In the genomic region with DNA sequence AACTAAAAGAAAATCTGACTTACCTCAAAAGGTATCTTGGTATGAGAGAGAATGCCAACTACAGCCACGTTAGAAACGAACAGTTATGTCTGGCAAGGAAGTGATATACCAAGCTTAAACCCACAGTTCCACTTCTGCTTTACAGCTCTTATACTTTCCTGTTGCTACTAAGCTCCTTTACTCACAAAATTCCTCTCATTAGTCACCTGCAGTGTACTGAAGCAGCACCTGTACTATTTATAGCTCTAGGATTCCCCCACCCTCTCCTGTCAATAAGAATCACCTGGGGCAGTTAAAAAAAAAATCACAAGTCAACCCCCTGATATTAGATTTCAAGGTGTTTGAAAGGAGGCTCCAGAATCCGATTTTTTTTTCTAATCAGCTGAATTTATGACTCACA, we compare ENCODE assay signal across 9 cellular contexts. TPM values are rescaled to one million over a fixed set of nuclear protein-coding genes. Genes with fewer than 3 reads are reported as not detected.
DNase-seq lines count a peak whose midpoint lies in the region; ATAC-seq and TF ChIP-seq lines count a peak whose summit lies in the region.
"Had no signal": no experiment of that assay in that cellular context is flagged by ENCODE, and none has a peak within 500 bp of the region (broad histone marks: within the 10 kb centered on the region; RNA-seq: fewer than 3 reads in every experiment).

No MANE protein-coding gene starts in this region.

- H3K27me3 Mint-ChIP-seq in neural progenitor cell (ENCODE audit: insufficient read depth, low read depth) = peaks cover 7% of the 10 kb centered on the region
- H3K27me3 Mint-ChIP-seq in activated naive CD4-positive, alpha-beta T cell treated with anti-CD3 and anti-CD28 coated beads, Interleukin-2, amount 10 ng/mL, durations not matched to agents 7 days and 5 days = peaks cover 58% of the 10 kb centered on the region

- H3K27ac ChIP-seq in OCI-LY3 (ENCODE audit: low read length) (peak overlapping the region; percentile 93), neural progenitor cell (no peak overlapping the region)

- H3K4me3 ChIP-seq in OCI-LY3 (ENCODE audit: low read length) (peak overlapping the region; percentile 72), neural progenitor cell (no peak overlapping the region)
- H3K4me3 ChIP-seq: MG63 had no signal

- no peaks in the 10 kb centered on the region for H3K9me3 Mint-ChIP-seq in neural progenitor cell
- no peaks in the 10 kb centered on the region for H3K9me3 Mint-ChIP-seq in activated naive CD4-positive, alpha-beta T cell treated with anti-CD3 and anti-CD28 coated beads, Interleukin-2, amount 10 ng/mL, durations not matched to agents 7 days and 5 days

- CTCF ChIA-PET in activated naive CD4-positive, alpha-beta T cell treated with anti-CD3 and anti-CD28 coated beads, Interleukin-2, amount 10 ng/mL, durations not matched to agents 7 days and 5 days (lab: Charles Lee) = interaction anchor here (0.7 to 9.5 kb wide), 11 partner anchors 9 to 247 kb away, joined by 3 to 203 read pairs (median 3); no protein-coding TSS in a partner anchor

- H3F3A ChIP-seq in neural progenitor cell (ENCODE audit: low read depth) = peaks cover 21% of the 10 kb centered on the region

- peaks cover 6% of the 10 kb centered on the region; the same call in 1 of the 2 replicates for H3K79me2 ChIP-seq in OCI-LY3 (ENCODE audit: low read length)
- H3K79me2 ChIP-seq in neural progenitor cell (ENCODE audit: low read depth) = no peaks in the 10 kb centered on the region

- peaks cover 5% of the 10 kb centered on the region for H3K4me1 Mint-ChIP-seq in neural progenitor cell
- H3K4me1 Mint-ChIP-seq in activated naive CD4-positive, alpha-beta T cell treated with anti-CD3 and anti-CD28 coated beads, Interleukin-2, amount 10 ng/mL, durations not matched to agents 7 days and 5 days = peaks cover 15% of the 10 kb centered on the region

- H3K36me3 Mint-ChIP-seq in neural progenitor cell = no peaks in the 10 kb centered on the region
- H3K36me3 Mint-ChIP-seq in activated naive CD4-positive, alpha-beta T cell treated with anti-CD3 and anti-CD28 coated beads, Interleukin-2, amount 10 ng/mL, durations not matched to agents 7 days and 5 days = no peaks in the 10 kb centered on the region

- H3K27me3 ChIP-seq in OCI-LY3 (ENCODE audit: low read depth, low read length) (peaks cover 11% of the 10 kb centered on the region), neural progenitor cell (peaks cover 39% of the 10 kb centered on the region)

- H3K36me3 ChIP-seq in OCI-LY3 (replicated peaks; ENCODE audit: low read depth, low read length) = no peaks in the 10 kb centered on the region
- no peaks in the 10 kb centered on the region for H3K36me3 ChIP-seq in neural progenitor cell
- H3K36me3 ChIP-seq: MG63 had no signal

- H3K9ac ChIP-seq in OCI-LY3 (ENCODE audit: low read length) (peak overlapping the region; percentile 63), neural progenitor cell (no peak overlapping the region)

- H2AFZ ChIP-seq in OCI-LY3 (ENCODE audit: low read depth, low read length) = no peak overlapping the region
- H2AFZ ChIP-seq in neural progenitor cell (replicated peaks) = peak overlapping the region; percentile 64

- ATAC-seq in GM18867 (IDR thresholded peaks at IDR 0.05; ENCODE audit: unreplicated experiment) = peak; percentile 52
- peak; percentile 49 for ATAC-seq in HG02870 (IDR thresholded peaks at IDR 0.05; ENCODE audit: unreplicated experiment)

- peaks cover 56% of the 10 kb centered on the region for H3K4me1 ChIP-seq in OCI-LY3 (ENCODE audit: low read length)
- H3K4me1 ChIP-seq in neural progenitor cell = peaks cover 9% of the 10 kb centered on the region

- TF ChIP-seq CTCF in OCI-LY3 (IDR thresholded peaks at IDR 0.05; ENCODE audit: low read depth, low read length) = no peak
- no peak for TF ChIP-seq CTCF in neural progenitor cell (IDR thresholded peaks at IDR 0.05)

- H3K9me3 ChIP-seq in OCI-LY3 (ENCODE audit: insufficient read depth, low read length) (no peaks in the 10 kb centered on the region), neural progenitor cell (ENCODE audit: low read depth) (no peaks in the 10 kb centered on the region)
- H3K9me3 ChIP-seq: MG63 had no signal

- H3K4me2 ChIP-seq in OCI-LY3 (ENCODE audit: low read length) = peak overlapping the region; percentile 87
- no peak overlapping the region for H3K4me2 ChIP-seq in neural progenitor cell

- no peak overlapping the region for H3K4me3 Mint-ChIP-seq in neural progenitor cell
- no peak overlapping the region for H3K4me3 Mint-ChIP-seq in activated naive CD4-positive, alpha-beta T cell treated with anti-CD3 and anti-CD28 coated beads, Interleukin-2, amount 10 ng/mL, durations not matched to agents 7 days and 5 days

- DNase-seq in neural progenitor cell (ENCODE audit: low spot score) (no peak), NCI-H446 (lab: John Stamatoyannopoulos, UW) (no peak), DMS153 treated with DMSO at 0.1 percent for 48 hours (lab: John Stamatoyannopoulos, UW; ENCODE audit: unreplicated experiment) (no peak)
- DNase-seq in activated CD8-positive, alpha-beta memory T cell treated with anti-CD3 and anti-CD28 coated beads for 24 hours = no peak
- DNase-seq in activated naive CD4-positive, alpha-beta T cell treated with anti-CD3 and anti-CD28 coated beads, Interleukin-2, amount 10 ng/mL, durations not matched to agents 7 days and 5 days = no peak
- DNase-seq: MG63 had no signal

- no peak overlapping the region for H3K27ac Mint-ChIP-seq in neural progenitor cell
- H3K27ac Mint-ChIP-seq in activated naive CD4-positive, alpha-beta T cell treated with anti-CD3 and anti-CD28 coated beads, Interleukin-2, amount 10 ng/mL, durations not matched to agents 7 days and 5 days = no peak overlapping the region

- H4K20me1 ChIP-seq in OCI-LY3 (ENCODE audit: insufficient read depth, low read length) = no peaks in the 10 kb centered on the region
- H4K20me1 ChIP-seq in neural progenitor cell (ENCODE audit: low read depth) = no peaks in the 10 kb centered on the region

RNA-seq across cellular contexts. Expression of a gene that starts 2.9 kb away (rescaled TPM):
- 0.43 and 1.1 TPM in 2 replicates for total RNA-seq in neural progenitor cell (ENCODE audit: low replicate concordance)

RNA-seq across cellular contexts. Expression of a gene that starts 44.7 kb away (rescaled TPM):
- 0.06 and 0.36 TPM in 2 replicates for total RNA-seq in neural progenitor cell (ENCODE audit: low replicate concordance)
